ENCODE assay signal across 29 cellular contexts in the genomic region with DNA sequence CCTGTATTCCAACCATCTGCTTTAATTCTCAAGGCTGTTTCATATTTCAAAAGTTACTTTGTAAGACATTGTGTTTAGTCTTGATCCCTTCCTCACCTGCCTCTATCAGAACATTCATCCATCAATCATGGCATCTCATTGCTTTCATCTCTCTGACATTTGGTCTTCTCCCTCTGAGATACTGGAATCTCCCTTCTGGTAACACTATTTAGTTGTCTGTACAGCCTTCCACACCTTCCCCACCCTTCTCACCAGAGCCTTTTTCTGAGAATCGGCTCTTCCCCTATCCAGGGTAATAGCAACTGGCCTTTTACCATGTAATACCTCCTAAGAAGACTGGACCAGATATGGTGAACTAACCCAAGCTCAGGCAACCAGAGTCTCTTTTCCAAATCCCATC.
"Had no signal": no experiment of that assay in that cellular context is flagged by ENCODE, and none has a peak within 500 bp of the region (broad histone marks: within the 10 kb centered on the region; RNA-seq: fewer than 3 reads in every experiment).

No MANE protein-coding gene starts in this region.

- H3K4me1 Mint-ChIP-seq: endodermal cell had no signal

- ATAC-seq: effector memory CD8-positive, alpha-beta T cell; esophagus mucosa; foreskin keratinocyte; gastrocnemius medialis; gastroesophageal sphincter; heart left ventricle; heart right ventricle had no signal

- H3K27ac Mint-ChIP-seq: dendritic cell treated with granulocyte-macrophage colony-stimulating factor and Interleukin-4, amounts not matched to agents 40 ng/mL and 50 ng/mL, for 4 days; effector memory CD8-positive, alpha-beta T cell; endodermal cell had no signal

- H3K4me3 ChIP-seq: colonic mucosa, coronary artery, dorsolateral prefrontal cortex, esophagus muscularis mucosa, esophagus squamous epithelium, gastrocnemius medialis, gastroesophageal sphincter, heart left ventricle, heart right ventricle had no signal

- H3K4me3 Mint-ChIP-seq: dendritic cell treated with granulocyte-macrophage colony-stimulating factor and Interleukin-4, amounts not matched to agents 40 ng/mL and 50 ng/mL, for 4 days; effector memory CD8-positive, alpha-beta T cell; endodermal cell had no signal

- H3K9me3 ChIP-seq: colonic mucosa, esophagus muscularis mucosa, esophagus squamous epithelium, gastrocnemius medialis, gastroesophageal sphincter, heart left ventricle, heart right ventricle had no signal

- H3K36me3 ChIP-seq: colonic mucosa, esophagus muscularis mucosa, esophagus squamous epithelium, gastrocnemius medialis, gastroesophageal sphincter, heart left ventricle, heart right ventricle had no signal

- H3K9me3 Mint-ChIP-seq: dendritic cell treated with granulocyte-macrophage colony-stimulating factor and Interleukin-4, amounts not matched to agents 40 ng/mL and 50 ng/mL, for 4 days; effector memory CD8-positive, alpha-beta T cell; endodermal cell had no signal

- H3K27me3 Mint-ChIP-seq: effector memory CD8-positive, alpha-beta T cell had no signal

- H3K4me1 ChIP-seq: colonic mucosa, esophagus squamous epithelium, foreskin keratinocyte had no signal

- DNase-seq: colonic mucosa; cortex of kidney; dermis blood vessel endothelial cell; dorsolateral prefrontal cortex; effector CD4-positive, alpha-beta T cell; effector CD8-positive, alpha-beta T cell; effector memory CD4-positive, alpha-beta T cell; effector memory CD8-positive, alpha-beta T cell; endodermal cell; erythroblast; esophagus squamous epithelium; foreskin fibroblast; foreskin keratinocyte; foreskin melanocyte; gastrocnemius medialis; glutamatergic neuron; head of caudate nucleus; heart left ventricle; heart right ventricle had no signal

- H3K27ac ChIP-seq: colonic mucosa, coronary artery, dorsolateral prefrontal cortex, epithelial cell of prostate, esophagus muscularis mucosa, esophagus squamous epithelium, foreskin keratinocyte, gastroesophageal sphincter, heart left ventricle, heart right ventricle had no signal

- FAIRE-seq: colon, endometrium, endothelial cell of umbilical vein, frontal cortex had no signal

- H3K27me3 ChIP-seq: colonic mucosa, dorsolateral prefrontal cortex, esophagus muscularis mucosa, esophagus squamous epithelium, foreskin keratinocyte, gastrocnemius medialis, gastroesophageal sphincter, heart left ventricle, heart right ventricle had no signal
